ENCODE assay signal across 2 cellular contexts in genomic region chr3:149954812-149955211, GRCh38.
TF ChIP-seq lines count a peak whose summit lies in the region.

No MANE protein-coding gene starts in this region.

TF ChIP-seq in GM23338, 12 proteins besides CTCF, POLR2A, EP300 and RAD21 (continued from another document):
- TF ChIP-seq, protein P1, sequence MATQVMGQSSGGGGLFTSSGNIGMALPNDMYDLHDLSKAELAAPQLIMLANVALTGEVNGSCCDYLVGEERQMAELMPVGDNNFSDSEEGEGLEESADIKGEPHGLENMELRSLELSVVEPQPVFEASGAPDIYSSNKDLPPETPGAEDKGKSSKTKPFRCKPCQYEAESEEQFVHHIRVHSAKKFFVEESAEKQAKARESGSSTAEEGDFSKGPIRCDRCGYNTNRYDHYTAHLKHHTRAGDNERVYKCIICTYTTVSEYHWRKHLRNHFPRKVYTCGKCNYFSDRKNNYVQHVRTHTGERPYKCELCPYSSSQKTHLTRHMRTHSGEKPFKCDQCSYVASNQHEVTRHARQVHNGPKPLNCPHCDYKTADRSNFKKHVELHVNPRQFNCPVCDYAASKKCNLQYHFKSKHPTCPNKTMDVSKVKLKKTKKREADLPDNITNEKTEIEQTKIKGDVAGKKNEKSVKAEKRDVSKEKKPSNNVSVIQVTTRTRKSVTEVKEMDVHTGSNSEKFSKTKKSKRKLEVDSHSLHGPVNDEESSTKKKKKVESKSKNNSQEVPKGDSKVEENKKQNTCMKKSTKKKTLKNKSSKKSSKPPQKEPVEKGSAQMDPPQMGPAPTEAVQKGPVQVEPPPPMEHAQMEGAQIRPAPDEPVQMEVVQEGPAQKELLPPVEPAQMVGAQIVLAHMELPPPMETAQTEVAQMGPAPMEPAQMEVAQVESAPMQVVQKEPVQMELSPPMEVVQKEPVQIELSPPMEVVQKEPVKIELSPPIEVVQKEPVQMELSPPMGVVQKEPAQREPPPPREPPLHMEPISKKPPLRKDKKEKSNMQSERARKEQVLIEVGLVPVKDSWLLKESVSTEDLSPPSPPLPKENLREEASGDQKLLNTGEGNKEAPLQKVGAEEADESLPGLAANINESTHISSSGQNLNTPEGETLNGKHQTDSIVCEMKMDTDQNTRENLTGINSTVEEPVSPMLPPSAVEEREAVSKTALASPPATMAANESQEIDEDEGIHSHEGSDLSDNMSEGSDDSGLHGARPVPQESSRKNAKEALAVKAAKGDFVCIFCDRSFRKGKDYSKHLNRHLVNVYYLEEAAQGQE (IDR thresholded peaks at IDR 0.05; ENCODE audit: unreplicated experiment): no peak
- no peak for TF ChIP-seq NANOG (IDR thresholded peaks at IDR 0.05; ENCODE audit: borderline replicate concordance)
- TF ChIP-seq EZH2phosphoT487 (IDR thresholded peaks at IDR 0.05; ENCODE audit: unreplicated experiment): no peak
- TF ChIP-seq POLR2AphosphoS5 (IDR thresholded peaks at IDR 0.05; ENCODE audit: low read depth): no peak
- TF ChIP-seq ZNF331 (CRISPR knock-in tag; IDR thresholded peaks at IDR 0.05; ENCODE audit: low read depth): no peak
- no peak for TF ChIP-seq ZNF114 (CRISPR knock-in tag; IDR thresholded peaks at IDR 0.05)
- TF ChIP-seq CREB1 (CRISPR knock-in tag; IDR thresholded peaks at IDR 0.05; ENCODE audit: low read depth): no peak
- TF ChIP-seq ZNF462 (CRISPR knock-in tag; IDR thresholded peaks at IDR 0.05): no peak
TF ChIP-seq in GM23338: peak in this region for 0.

TF ChIP-seq in WTC11, 78 proteins besides CTCF, POLR2A, EP300 and RAD21 (continued from another document):
- TF ChIP-seq, protein P2, sequence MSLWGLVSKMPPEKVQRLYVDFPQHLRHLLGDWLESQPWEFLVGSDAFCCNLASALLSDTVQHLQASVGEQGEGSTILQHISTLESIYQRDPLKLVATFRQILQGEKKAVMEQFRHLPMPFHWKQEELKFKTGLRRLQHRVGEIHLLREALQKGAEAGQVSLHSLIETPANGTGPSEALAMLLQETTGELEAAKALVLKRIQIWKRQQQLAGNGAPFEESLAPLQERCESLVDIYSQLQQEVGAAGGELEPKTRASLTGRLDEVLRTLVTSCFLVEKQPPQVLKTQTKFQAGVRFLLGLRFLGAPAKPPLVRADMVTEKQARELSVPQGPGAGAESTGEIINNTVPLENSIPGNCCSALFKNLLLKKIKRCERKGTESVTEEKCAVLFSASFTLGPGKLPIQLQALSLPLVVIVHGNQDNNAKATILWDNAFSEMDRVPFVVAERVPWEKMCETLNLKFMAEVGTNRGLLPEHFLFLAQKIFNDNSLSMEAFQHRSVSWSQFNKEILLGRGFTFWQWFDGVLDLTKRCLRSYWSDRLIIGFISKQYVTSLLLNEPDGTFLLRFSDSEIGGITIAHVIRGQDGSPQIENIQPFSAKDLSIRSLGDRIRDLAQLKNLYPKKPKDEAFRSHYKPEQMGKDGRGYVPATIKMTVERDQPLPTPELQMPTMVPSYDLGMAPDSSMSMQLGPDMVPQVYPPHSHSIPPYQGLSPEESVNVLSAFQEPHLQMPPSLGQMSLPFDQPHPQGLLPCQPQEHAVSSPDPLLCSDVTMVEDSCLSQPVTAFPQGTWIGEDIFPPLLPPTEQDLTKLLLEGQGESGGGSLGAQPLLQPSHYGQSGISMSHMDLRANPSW (CRISPR knock-in tag; conservative IDR thresholded peaks at IDR 0.05; ENCODE audit: low read depth): no peak
- no peak for TF ChIP-seq ZNF317 (CRISPR knock-in tag; IDR thresholded peaks at IDR 0.05; ENCODE audit: borderline replicate concordance, low read depth)
- TF ChIP-seq ESRRA (CRISPR knock-in tag; IDR thresholded peaks at IDR 0.05; ENCODE audit: borderline replicate concordance): no peak
- TF ChIP-seq, protein P3, sequence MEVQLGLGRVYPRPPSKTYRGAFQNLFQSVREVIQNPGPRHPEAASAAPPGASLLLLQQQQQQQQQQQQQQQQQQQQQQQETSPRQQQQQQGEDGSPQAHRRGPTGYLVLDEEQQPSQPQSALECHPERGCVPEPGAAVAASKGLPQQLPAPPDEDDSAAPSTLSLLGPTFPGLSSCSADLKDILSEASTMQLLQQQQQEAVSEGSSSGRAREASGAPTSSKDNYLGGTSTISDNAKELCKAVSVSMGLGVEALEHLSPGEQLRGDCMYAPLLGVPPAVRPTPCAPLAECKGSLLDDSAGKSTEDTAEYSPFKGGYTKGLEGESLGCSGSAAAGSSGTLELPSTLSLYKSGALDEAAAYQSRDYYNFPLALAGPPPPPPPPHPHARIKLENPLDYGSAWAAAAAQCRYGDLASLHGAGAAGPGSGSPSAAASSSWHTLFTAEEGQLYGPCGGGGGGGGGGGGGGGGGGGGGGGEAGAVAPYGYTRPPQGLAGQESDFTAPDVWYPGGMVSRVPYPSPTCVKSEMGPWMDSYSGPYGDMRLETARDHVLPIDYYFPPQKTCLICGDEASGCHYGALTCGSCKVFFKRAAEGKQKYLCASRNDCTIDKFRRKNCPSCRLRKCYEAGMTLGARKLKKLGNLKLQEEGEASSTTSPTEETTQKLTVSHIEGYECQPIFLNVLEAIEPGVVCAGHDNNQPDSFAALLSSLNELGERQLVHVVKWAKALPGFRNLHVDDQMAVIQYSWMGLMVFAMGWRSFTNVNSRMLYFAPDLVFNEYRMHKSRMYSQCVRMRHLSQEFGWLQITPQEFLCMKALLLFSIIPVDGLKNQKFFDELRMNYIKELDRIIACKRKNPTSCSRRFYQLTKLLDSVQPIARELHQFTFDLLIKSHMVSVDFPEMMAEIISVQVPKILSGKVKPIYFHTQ (CRISPR knock-in tag; IDR thresholded peaks at IDR 0.05): no peak
- TF ChIP-seq, protein P4, sequence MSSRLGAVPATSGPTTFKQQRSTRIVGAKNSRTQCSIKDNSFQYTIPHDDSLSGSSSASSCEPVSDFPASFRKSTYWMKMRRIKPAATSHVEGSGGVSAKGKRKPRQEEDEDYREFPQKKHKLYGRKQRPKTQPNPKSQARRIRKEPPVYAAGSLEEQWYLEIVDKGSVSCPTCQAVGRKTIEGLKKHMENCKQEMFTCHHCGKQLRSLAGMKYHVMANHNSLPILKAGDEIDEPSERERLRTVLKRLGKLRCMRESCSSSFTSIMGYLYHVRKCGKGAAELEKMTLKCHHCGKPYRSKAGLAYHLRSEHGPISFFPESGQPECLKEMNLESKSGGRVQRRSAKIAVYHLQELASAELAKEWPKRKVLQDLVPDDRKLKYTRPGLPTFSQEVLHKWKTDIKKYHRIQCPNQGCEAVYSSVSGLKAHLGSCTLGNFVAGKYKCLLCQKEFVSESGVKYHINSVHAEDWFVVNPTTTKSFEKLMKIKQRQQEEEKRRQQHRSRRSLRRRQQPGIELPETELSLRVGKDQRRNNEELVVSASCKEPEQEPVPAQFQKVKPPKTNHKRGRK (CRISPR knock-in tag; IDR thresholded peaks at IDR 0.05; ENCODE audit: borderline replicate concordance): no peak
- TF ChIP-seq PRRX2 (CRISPR knock-in tag; IDR thresholded peaks at IDR 0.05): no peak
- no peak for TF ChIP-seq E2F5 (CRISPR knock-in tag; IDR thresholded peaks at IDR 0.05)
- TF ChIP-seq, protein P5, sequence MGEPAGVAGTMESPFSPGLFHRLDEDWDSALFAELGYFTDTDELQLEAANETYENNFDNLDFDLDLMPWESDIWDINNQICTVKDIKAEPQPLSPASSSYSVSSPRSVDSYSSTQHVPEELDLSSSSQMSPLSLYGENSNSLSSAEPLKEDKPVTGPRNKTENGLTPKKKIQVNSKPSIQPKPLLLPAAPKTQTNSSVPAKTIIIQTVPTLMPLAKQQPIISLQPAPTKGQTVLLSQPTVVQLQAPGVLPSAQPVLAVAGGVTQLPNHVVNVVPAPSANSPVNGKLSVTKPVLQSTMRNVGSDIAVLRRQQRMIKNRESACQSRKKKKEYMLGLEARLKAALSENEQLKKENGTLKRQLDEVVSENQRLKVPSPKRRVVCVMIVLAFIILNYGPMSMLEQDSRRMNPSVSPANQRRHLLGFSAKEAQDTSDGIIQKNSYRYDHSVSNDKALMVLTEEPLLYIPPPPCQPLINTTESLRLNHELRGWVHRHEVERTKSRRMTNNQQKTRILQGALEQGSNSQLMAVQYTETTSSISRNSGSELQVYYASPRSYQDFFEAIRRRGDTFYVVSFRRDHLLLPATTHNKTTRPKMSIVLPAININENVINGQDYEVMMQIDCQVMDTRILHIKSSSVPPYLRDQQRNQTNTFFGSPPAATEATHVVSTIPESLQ (CRISPR knock-in tag; IDR thresholded peaks at IDR 0.05): no peak
- no peak for TF ChIP-seq CREB1 (CRISPR knock-in tag; IDR thresholded peaks at IDR 0.05)
